19 cellular contexts compared by ENCODE assay signal in genomic region chr7:102973096-102973802, GRCh38.
DNase-seq lines count a peak whose midpoint lies in the region; ATAC-seq and TF ChIP-seq lines count a peak whose summit lies in the region.
"Had no signal": no experiment of that assay in that cellular context is flagged by ENCODE, and none has a peak within 500 bp of the region (broad histone marks: within the 10 kb centered on the region; RNA-seq: fewer than 3 reads in every experiment).

No MANE protein-coding gene starts in this region.

- peak overlapping the region; percentile 77 for H4K8ac ChIP-seq in mesenchymal stem cell (ENCODE audit: low read length)

- ATAC-seq in HG02938 (IDR thresholded peaks at IDR 0.05; ENCODE audit: unreplicated experiment): no peak
- ATAC-seq in GM19023 (IDR thresholded peaks at IDR 0.05; ENCODE audit: unreplicated experiment): no peak
- ATAC-seq in GM19397 (IDR thresholded peaks at IDR 0.05; ENCODE audit: unreplicated experiment): no peak
- ATAC-seq: heart left ventricle; mucosa of descending colon; PC-3; stimulated activated naive B cell treated with anti-CD40 and anti-IgM and Interleukin-4, amounts not matched to agents 10 μg/mL and 1 μg/mL and 100 μg/mL, for 72 hours had no signal

- peak overlapping the region; percentile 12 for H2BK15ac ChIP-seq in mesenchymal stem cell (ENCODE audit: low read depth, poor library complexity, severe bottlenecking)

- peak overlapping the region; percentile 72 to 80 for H3K18ac ChIP-seq in mesenchymal stem cell (ENCODE audit: low read depth in 1 of 2, low read length in 2 of 2)

- H3K9me3 ChIP-seq in ascending aorta: no peaks in the 10 kb centered on the region
- H3K9me3 ChIP-seq in mesenchymal stem cell (ENCODE audit: control insufficient read depth, low read length): no peaks in the 10 kb centered on the region
- H3K9me3 ChIP-seq: heart left ventricle, mucosa of descending colon had no signal

- H3K4me2 ChIP-seq in mesenchymal stem cell (ENCODE audit: low read length, poor library complexity, severe bottlenecking): no peak overlapping the region

- no peaks in the 10 kb centered on the region for H3K79me1 ChIP-seq in mesenchymal stem cell (replicated peaks; ENCODE audit: low read length, poor library complexity, severe bottlenecking)

- peak overlapping the region; percentile 65 for H2BK120ac ChIP-seq in mesenchymal stem cell (ENCODE audit: low read depth, low read length)

- no peak overlapping the region for H2AK5ac ChIP-seq in mesenchymal stem cell (ENCODE audit: low read length, severe bottlenecking)

- H2AFZ ChIP-seq in mesenchymal stem cell (ENCODE audit: low read depth, low read length): peak overlapping the region; percentile 57

- H3K4ac ChIP-seq in mesenchymal stem cell (ENCODE audit: low read depth in 1 of 2, low read length in 2 of 2): peak overlapping the region; percentile 41 to 49

- no peak overlapping the region for H2BK5ac ChIP-seq in mesenchymal stem cell (ENCODE audit: low read depth, low read length, poor library complexity, severe bottlenecking)

- 68% methylated on average over 23 of the region's 23 CpGs for WGBS in mesenchymal stem cell
- WGBS in lower leg skin, 2 donors: 94% methylated on average over 23 of the region's 23 CpGs

- no peaks in the 10 kb centered on the region for H3K27me3 ChIP-seq in ascending aorta
- no peaks in the 10 kb centered on the region for H3K27me3 ChIP-seq in mesenchymal stem cell (ENCODE audit: control insufficient read depth in 1 of 2, insufficient read depth in 1 of 2, low read length in 2 of 2)
- H3K27me3 ChIP-seq: heart left ventricle had no signal

- no peak overlapping the region for H3K14ac ChIP-seq in mesenchymal stem cell (ENCODE audit: low read length in 2 of 2)

- H3K27ac ChIP-seq in ascending aorta (peak overlapping the region; percentile 25 to 59), mesenchymal stem cell (ENCODE audit: low read length, poor library complexity, severe bottlenecking) (no peak overlapping the region)
- H3K27ac ChIP-seq: heart left ventricle, skin epidermis had no signal

- H3K23ac ChIP-seq in mesenchymal stem cell (ENCODE audit: low read length in 2 of 2): no peak overlapping the region

- TF ChIP-seq CTCF in ascending aorta (IDR thresholded peaks at IDR 0.05): no peak
- TF ChIP-seq CTCF in lower leg skin (IDR thresholded peaks at IDR 0.05): no peak

- no peak overlapping the region for H3K4me3 ChIP-seq in ascending aorta
- H3K4me3 ChIP-seq in mesenchymal stem cell (ENCODE audit: insufficient read depth in 1 of 2, low read depth in 1 of 2, low read length in 2 of 2): no peak overlapping the region
- H3K4me3 ChIP-seq in lower leg skin (ENCODE audit: low read depth, poor library complexity, severe bottlenecking): no peak overlapping the region
- H3K4me3 ChIP-seq: heart left ventricle, mucosa of descending colon, skin epidermis had no signal

- peaks cover 0 to 4% of the 10 kb centered on the region in 2 donors for H3K4me1 ChIP-seq in ascending aorta
- no peaks in the 10 kb centered on the region for H3K4me1 ChIP-seq in mesenchymal stem cell (ENCODE audit: control insufficient read depth, insufficient read depth, low read depth, low read length)

- TF ChIP-seq POLR2A in lower leg skin (IDR thresholded peaks at IDR 0.05): no peak

- peak overlapping the region; percentile 5 for H3K9ac ChIP-seq in mesenchymal stem cell (ENCODE audit: low read length)

- intact Hi-C loops in ascending aorta (cut with DNase I) (no loop called here), lower leg skin (cut with DNase I; ENCODE audit: low total_unique reads) (no loop called here)

- no peaks in the 10 kb centered on the region for H3K36me3 ChIP-seq in ascending aorta
- H3K36me3 ChIP-seq in mesenchymal stem cell (ENCODE audit: control insufficient read depth in 1 of 2, insufficient read depth in 2 of 2, low read depth in 1 of 2, low read length in 2 of 2): no peaks in the 10 kb centered on the region
- H3K36me3 ChIP-seq: heart left ventricle had no signal

- DNase-seq in CMK (ENCODE audit: low read depth): peak; percentile 86
- DNase-seq in NCI-H460 (ENCODE audit: extremely low read depth, low read depth): peak; percentile 84
- peak in 1 of 2 donors; percentile 72 for DNase-seq in ascending aorta (ENCODE audit: low spot score in 2 of 2)
- DNase-seq in mesenchymal stem cell: peak; percentile 85
- DNase-seq in lower leg skin (ENCODE audit: low spot score in 2 of 2): no peak
- DNase-seq: activated CD4-positive, alpha-beta memory T cell treated with anti-CD3 and anti-CD28 coated beads, Interleukin-2, amount 10 ng/mL, durations not matched to agents 7 days and 5 days; activated T-cell treated with anti-CD3 and anti-CD28 coated beads, Interleukin-2, amount 50 U/mL, for 48 hours; cerebellar nuclear complex; heart left ventricle; KG1; mucosa of descending colon; NCI-H1436; NCI-H2227 treated with DMSO at 0.1 percent for 48 hours; PC-3; stimulated activated naive B cell treated with anti-CD40 and anti-IgM and Interleukin-4, amounts not matched to agents 10 μg/mL and 1 μg/mL and 100 μg/mL, for 72 hours had no signal

- peak overlapping the region; percentile 73 for H4K91ac ChIP-seq in mesenchymal stem cell (ENCODE audit: low read length)

- H2BK12ac ChIP-seq in mesenchymal stem cell (ENCODE audit: low read length in 2 of 2): peak overlapping the region in 1 of 2 experiments; percentile 45

Comparison
In these comparisons a context has a peak if more than half of its experiments do, and no peak if none do; other contexts are left out.
1. DNase-seq: peak in CMK (single experiment), NCI-H460 (single experiment) and mesenchymal stem cell (single experiment); none in lower leg skin (0 of 2).